9 cellular contexts compared by ENCODE assay signal in the genomic region with DNA sequence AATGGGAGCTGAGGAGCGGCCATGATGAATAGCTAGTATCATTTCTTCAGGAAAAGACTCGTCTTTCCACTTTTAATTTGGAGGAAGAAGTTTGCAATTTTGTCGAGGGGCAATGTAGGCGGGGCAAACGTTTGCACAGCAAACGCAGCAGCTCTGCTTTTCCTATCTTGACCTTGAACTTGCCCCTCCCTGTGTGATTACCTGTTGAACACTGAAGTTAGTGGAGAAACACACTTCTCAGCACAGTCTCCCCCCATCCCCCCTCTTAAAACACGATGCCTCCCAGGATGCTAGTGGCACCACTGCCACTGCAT. TPM values are rescaled to one million over a fixed set of nuclear protein-coding genes. Genes with fewer than 3 reads are reported as not detected.
A peak's percentile ranks its signal among the peaks of the same experiment; 100 is the strongest.
DNase-seq lines count a peak whose midpoint lies in the region; ATAC-seq and TF ChIP-seq lines count a peak whose summit lies in the region.
"Had no signal": no experiment of that assay in that cellular context is flagged by ENCODE, and none has a peak within 500 bp of the region (broad histone marks: within the 10 kb centered on the region; RNA-seq: fewer than 3 reads in every experiment).

No MANE protein-coding gene starts in this region.

- no peaks in the 10 kb centered on the region for H3K9me3 Mint-ChIP-seq in activated CD4-positive, alpha-beta T cell treated with anti-CD3 and anti-CD28 coated beads, Interleukin-2, amount 10 ng/mL, durations not matched to agents 24 days and 14 days
- no peaks in the 10 kb centered on the region for H3K9me3 Mint-ChIP-seq in activated naive CD8-positive, alpha-beta T cell treated with anti-CD3 and anti-CD28 coated beads, Interleukin-2, amount 50 U/mL, for 24 hours

- H3K27ac ChIP-seq in liver (ENCODE audit: low read depth in 1 of 2, low read length in 2 of 2) (peak overlapping the region; percentile 81 to 84), substantia nigra (ENCODE audit: low read depth, low read length, poor library complexity, severe bottlenecking) (peak overlapping the region; percentile 57)

- TF ChIP-seq CTCF in liver (IDR thresholded peaks at IDR 0.05; ENCODE audit: low read depth, low read length, missing input control), result no peak

- H3K9me3 ChIP-seq in liver (ENCODE audit: control insufficient read depth in 4 of 4, low read length in 3 of 4), result no peaks in the 10 kb centered on the region

- H3K27me3 Mint-ChIP-seq in activated CD4-positive, alpha-beta T cell treated with anti-CD3 and anti-CD28 coated beads, Interleukin-2, amount 10 ng/mL, durations not matched to agents 24 days and 14 days, result peaks cover 59% of the 10 kb centered on the region
- H3K27me3 Mint-ChIP-seq in activated naive CD8-positive, alpha-beta T cell treated with anti-CD3 and anti-CD28 coated beads, Interleukin-2, amount 50 U/mL, for 24 hours, result peaks cover 58% of the 10 kb centered on the region

- H3K9ac ChIP-seq in liver (ENCODE audit: low read depth in 1 of 2, low read length in 2 of 2), result no peak overlapping the region

- H3K4me1 Mint-ChIP-seq in activated CD4-positive, alpha-beta T cell treated with anti-CD3 and anti-CD28 coated beads, Interleukin-2, amount 10 ng/mL, durations not matched to agents 24 days and 14 days, result peaks cover 9% of the 10 kb centered on the region
- H3K4me1 Mint-ChIP-seq in activated naive CD8-positive, alpha-beta T cell treated with anti-CD3 and anti-CD28 coated beads, Interleukin-2, amount 50 U/mL, for 24 hours, result peaks cover 21% of the 10 kb centered on the region

- ATAC-seq in activated naive CD8-positive, alpha-beta T cell treated with anti-CD3 and anti-CD28 coated beads, Interleukin-2, amount 50 U/mL, for 24 hours, result no peak
- ATAC-seq in HG03108 (IDR thresholded peaks at IDR 0.05; ENCODE audit: unreplicated experiment) (no peak), HG03342 (IDR thresholded peaks at IDR 0.05; ENCODE audit: unreplicated experiment) (no peak), GM18907 (IDR thresholded peaks at IDR 0.05; ENCODE audit: unreplicated experiment) (no peak)

- no peak overlapping the region for H3K27ac Mint-ChIP-seq in activated CD4-positive, alpha-beta T cell treated with anti-CD3 and anti-CD28 coated beads, Interleukin-2, amount 10 ng/mL, durations not matched to agents 24 days and 14 days
- H3K27ac Mint-ChIP-seq in activated naive CD8-positive, alpha-beta T cell treated with anti-CD3 and anti-CD28 coated beads, Interleukin-2, amount 50 U/mL, for 24 hours, result no peak overlapping the region

- H3K36me3 ChIP-seq in liver (ENCODE audit: control insufficient read depth in 4 of 4, insufficient read depth in 3 of 4, low read depth in 1 of 4, low read length in 3 of 4), result no peaks in the 10 kb centered on the region

- H3K27me3 ChIP-seq in liver (ENCODE audit: control insufficient read depth in 4 of 4, insufficient read depth in 4 of 4, low read length in 3 of 4), result peaks cover 0 to 3% (median 0%) of the 10 kb centered on the region in 4 donors

- intact Hi-C loops in activated CD4-positive, alpha-beta T cell treated with anti-CD3 and anti-CD28 coated beads, Interleukin-2, amount 10 ng/mL, durations not matched to agents 24 days and 14 days (cut with micrococcal nuclease), result no loop called here

- H3K4me1 ChIP-seq in liver (ENCODE audit: control insufficient read depth in 4 of 4, insufficient read depth in 4 of 4, low read length in 3 of 4), result peaks cover 6 to 29% (median 19%) of the 10 kb centered on the region in 4 donors

- 41% methylated on average over 7 of the region's 7 CpGs for WGBS in liver

- H3K36me3 Mint-ChIP-seq in activated CD4-positive, alpha-beta T cell treated with anti-CD3 and anti-CD28 coated beads, Interleukin-2, amount 10 ng/mL, durations not matched to agents 24 days and 14 days (ENCODE audit: low read depth), result no peaks in the 10 kb centered on the region
- no peaks in the 10 kb centered on the region for H3K36me3 Mint-ChIP-seq in activated naive CD8-positive, alpha-beta T cell treated with anti-CD3 and anti-CD28 coated beads, Interleukin-2, amount 50 U/mL, for 24 hours (ENCODE audit: low read depth)

- no peak for TF ChIP-seq RAD21 in liver (IDR thresholded peaks at IDR 0.05)

- H3K4me3 Mint-ChIP-seq in activated CD4-positive, alpha-beta T cell treated with anti-CD3 and anti-CD28 coated beads, Interleukin-2, amount 10 ng/mL, durations not matched to agents 24 days and 14 days, result peak overlapping the region; percentile 65
- H3K4me3 Mint-ChIP-seq in activated naive CD8-positive, alpha-beta T cell treated with anti-CD3 and anti-CD28 coated beads, Interleukin-2, amount 50 U/mL, for 24 hours, result peak overlapping the region; percentile 73

- DNase-seq in activated CD4-positive, alpha-beta T cell treated with anti-CD3 and anti-CD28 coated beads, Interleukin-2, amount 10 ng/mL, durations not matched to agents 24 days and 14 days, result no peak
- DNase-seq in activated CD4-positive, alpha-beta T cell treated with anti-CD3 and anti-CD28 coated beads for 1 hour, result no peak
- no peak for DNase-seq in activated naive CD8-positive, alpha-beta T cell treated with anti-CD3 and anti-CD28 coated beads, Interleukin-2, amount 50 U/mL, for 24 hours
- no peak for DNase-seq in substantia nigra (lab: John Stamatoyannopoulos, UW)

- H3K4me3 ChIP-seq in liver (ENCODE audit: low read depth in 1 of 3, low read length in 3 of 3), result peak overlapping the region; percentile 66 to 75 (median 70)

TF ChIP-seq in liver, 16 proteins besides CTCF, POLR2A, EP300 and RAD21:
- peak in 1 of 2 donors; percentile 43 for TF ChIP-seq RXRA (IDR thresholded peaks at IDR 0.05)
- TF ChIP-seq EGR1 (IDR thresholded peaks at IDR 0.05; ENCODE audit: low read depth in 2 of 2), result no peak
- TF ChIP-seq, protein P1, sequence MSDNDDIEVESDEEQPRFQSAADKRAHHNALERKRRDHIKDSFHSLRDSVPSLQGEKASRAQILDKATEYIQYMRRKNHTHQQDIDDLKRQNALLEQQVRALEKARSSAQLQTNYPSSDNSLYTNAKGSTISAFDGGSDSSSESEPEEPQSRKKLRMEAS (IDR thresholded peaks at IDR 0.05), result peak; percentile 15
- no peak for TF ChIP-seq YY1 (IDR thresholded peaks at IDR 0.05)

RNA-seq across cellular contexts. Expression of a gene that starts 0.2 kb away (rescaled TPM):
- 0.36 and 0.54 TPM in 2 replicates for total RNA-seq in activated CD4-positive, alpha-beta T cell treated with anti-CD3 and anti-CD28 coated beads, Interleukin-2, amount 10 ng/mL, durations not matched to agents 24 days and 14 days
- 10 to 100 TPM in 1 of 2 donors, 1 to 10 TPM in 1; 8.8 to 10.4 TPM for total RNA-seq in liver
- polyA plus RNA-seq in liver, result 10 to 100 TPM in 1 of 2 donors, 1 to 10 TPM in 1; 4.3 to 12.7 TPM

RNA-seq across cellular contexts. Expression of a gene that starts 3.6 kb away (rescaled TPM):
- not detected in 2 replicates for total RNA-seq in activated CD4-positive, alpha-beta T cell treated with anti-CD3 and anti-CD28 coated beads, Interleukin-2, amount 10 ng/mL, durations not matched to agents 24 days and 14 days
- total RNA-seq in liver, result under 1 TPM; under 0.01 to 0.28 TPM
- under 1 TPM; 0.18 to 0.20 TPM for polyA plus RNA-seq in liver
- total RNA-seq: T-helper 2 cell treated with Interferon-gamma antibody and Interleukin-4, amounts not matched to agents 100 ng/mL and 5 ng/mL, for 36 hours had no signal
